21 cellular contexts compared by ENCODE assay signal in the genomic region with DNA sequence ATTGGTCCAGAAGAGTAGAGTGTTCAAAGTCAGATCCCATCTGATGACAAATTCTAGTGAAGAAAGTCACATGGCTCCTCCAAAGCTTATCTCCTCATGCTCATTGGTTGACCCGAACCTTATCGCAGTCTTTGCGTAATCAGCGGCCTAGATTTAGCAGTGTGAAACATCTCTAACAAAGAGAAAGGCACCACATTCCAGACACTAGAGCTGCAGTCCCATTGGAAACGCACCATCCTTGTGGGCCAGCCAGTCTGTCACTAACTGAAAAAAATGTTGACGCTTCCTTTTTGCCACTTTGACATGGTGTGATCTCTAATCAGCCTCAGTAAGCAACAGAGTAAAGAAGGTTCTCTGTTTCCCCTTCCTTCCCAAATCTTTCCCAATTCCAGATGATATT.
"Had no signal": no experiment of that assay in that cellular context is flagged by ENCODE, and none has a peak within 500 bp of the region (broad histone marks: within the 10 kb centered on the region; RNA-seq: fewer than 3 reads in every experiment).

No MANE protein-coding gene starts in this region.

- H3K4me3 ChIP-seq: colonic mucosa, esophagus muscularis mucosa, gastroesophageal sphincter, heart left ventricle, hepatocyte, left lung, lower lobe of right lung had no signal

- H3K9me3 Mint-ChIP-seq: dendritic cell treated with granulocyte-macrophage colony-stimulating factor and Interleukin-4, amounts not matched to agents 40 ng/mL and 50 ng/mL, for 4 days had no signal

- H3K36me3 Mint-ChIP-seq: naive thymus-derived CD4-positive, alpha-beta T cell had no signal

- H3K9me3 ChIP-seq: colonic mucosa, esophagus muscularis mucosa, gastroesophageal sphincter, left lung, lower lobe of right lung had no signal

- H3K4me1 ChIP-seq: colonic mucosa, esophagus muscularis mucosa, gastroesophageal sphincter, heart left ventricle, left lung, lower lobe of right lung had no signal

- H3K27ac Mint-ChIP-seq: dendritic cell treated with granulocyte-macrophage colony-stimulating factor and Interleukin-4, amounts not matched to agents 40 ng/mL and 50 ng/mL, for 4 days; effector memory CD8-positive, alpha-beta T cell; naive thymus-derived CD4-positive, alpha-beta T cell had no signal

- H3K27ac ChIP-seq: colonic mucosa, esophagus muscularis mucosa, foreskin keratinocyte, gastroesophageal sphincter, heart left ventricle, hepatocyte, left lung, lower lobe of right lung had no signal

- FAIRE-seq: endothelial cell of umbilical vein, frontal cortex, islet of Langerhans had no signal

- H3K36me3 ChIP-seq: colonic mucosa, esophagus muscularis mucosa, gastroesophageal sphincter, heart left ventricle, left lung, lower lobe of right lung had no signal

- H3K4me2 ChIP-seq: hepatocyte had no signal

- H3K27me3 ChIP-seq: colonic mucosa, esophagus muscularis mucosa, foreskin keratinocyte, gastroesophageal sphincter, heart left ventricle, hepatocyte, left lung had no signal

- DNase-seq: colonic mucosa; cortex of kidney; effector CD8-positive, alpha-beta T cell; effector memory CD8-positive, alpha-beta T cell; foreskin keratinocyte; heart left ventricle; hypothalamus; left cardiac atrium; left lung; left ventricle myocardium superior; lower lobe of right lung; mesenchymal stem cell; midbrain; naive thymus-derived CD4-positive, alpha-beta T cell had no signal

- H3K79me2 ChIP-seq: hepatocyte had no signal

- H2AFZ ChIP-seq: hepatocyte had no signal

- H3K4me3 Mint-ChIP-seq: dendritic cell treated with granulocyte-macrophage colony-stimulating factor and Interleukin-4, amounts not matched to agents 40 ng/mL and 50 ng/mL, for 4 days; effector memory CD8-positive, alpha-beta T cell; naive thymus-derived CD4-positive, alpha-beta T cell had no signal

- H3K4me1 Mint-ChIP-seq: naive thymus-derived CD4-positive, alpha-beta T cell had no signal

- H3K27me3 Mint-ChIP-seq: dendritic cell treated with granulocyte-macrophage colony-stimulating factor and Interleukin-4, amounts not matched to agents 40 ng/mL and 50 ng/mL, for 4 days; effector memory CD8-positive, alpha-beta T cell had no signal

- ATAC-seq: effector memory CD8-positive, alpha-beta T cell; foreskin keratinocyte; gastroesophageal sphincter; heart left ventricle; left cardiac atrium; left lung; left ventricle myocardium superior; lower lobe of right lung; naive thymus-derived CD4-positive, alpha-beta T cell had no signal
